Comparison of ENCODE assay signal across 2 cellular contexts in the genomic region with DNA sequence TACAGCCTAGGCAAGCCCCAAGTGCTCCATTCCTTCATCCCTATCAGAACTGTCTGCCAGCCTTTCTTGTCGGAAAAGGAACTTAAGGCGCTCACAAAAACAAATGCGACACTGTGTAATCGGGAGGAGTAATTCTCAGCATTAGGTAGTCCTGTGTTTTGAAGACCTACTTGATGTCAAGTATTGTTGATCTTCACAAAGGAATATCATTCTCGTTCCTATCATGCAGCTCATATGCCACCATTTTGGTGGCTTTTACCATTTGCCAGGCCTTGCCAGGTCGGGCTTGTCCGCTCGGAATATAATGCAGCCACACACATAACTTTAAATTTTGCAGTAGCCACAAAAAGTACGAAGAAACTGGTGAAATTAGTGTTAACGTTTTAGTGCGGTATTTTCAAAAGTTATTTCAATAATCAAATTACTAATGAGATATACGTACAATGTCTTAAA.
TF ChIP-seq lines count a peak whose summit lies in the region.

No MANE protein-coding gene starts in this region.

TF ChIP-seq in H1, 55 proteins besides CTCF, POLR2A, EP300 and RAD21:
- no peak for TF ChIP-seq CBX5 (IDR thresholded peaks at IDR 0.05; ENCODE audit: low read depth, low read length)
- no peak for TF ChIP-seq FOSL1 (IDR thresholded peaks at IDR 0.05; ENCODE audit: insufficient read depth, low read depth, low read length)
- no peak for TF ChIP-seq RXRA (IDR thresholded peaks at IDR 0.05; ENCODE audit: insufficient read depth, low read depth, low read length)
- no peak for TF ChIP-seq GTF2F1 (IDR thresholded peaks at IDR 0.05; ENCODE audit: borderline replicate concordance, low read depth, low read length)
- no peak for TF ChIP-seq KDM1A (IDR thresholded peaks at IDR 0.05; ENCODE audit: borderline replicate concordance, low read length)
- TF ChIP-seq YY1 (IDR thresholded peaks at IDR 0.05; ENCODE audit: low read depth, low read length), result 0 out of 2 replicates have a peak, but pooled peaks have one; percentile 42
- TF ChIP-seq USF2 (IDR thresholded peaks at IDR 0.05; ENCODE audit: low read length), result no peak
- no peak for TF ChIP-seq MAFK (IDR thresholded peaks at IDR 0.05; ENCODE audit: low read depth, low read length)

TF ChIP-seq in neural cell, 6 proteins besides CTCF, POLR2A, EP300 and RAD21:
- no peak for TF ChIP-seq MXI1 (conservative IDR thresholded peaks at IDR 0.05; ENCODE audit: poor library complexity, severe bottlenecking)
- no peak for TF ChIP-seq POLR2AphosphoS5 (IDR thresholded peaks at IDR 0.05)
- no peak for TF ChIP-seq SMC3 (conservative IDR thresholded peaks at IDR 0.05; ENCODE audit: poor library complexity)
- no peak for TF ChIP-seq TAF1 (IDR thresholded peaks at IDR 0.05; ENCODE audit: low read depth)
- TF ChIP-seq EZH2 (IDR thresholded peaks at IDR 0.05; ENCODE audit: borderline replicate concordance, insufficient read depth, low read length, poor library complexity, severe bottlenecking), result no peak
- TF ChIP-seq, protein P1, sequence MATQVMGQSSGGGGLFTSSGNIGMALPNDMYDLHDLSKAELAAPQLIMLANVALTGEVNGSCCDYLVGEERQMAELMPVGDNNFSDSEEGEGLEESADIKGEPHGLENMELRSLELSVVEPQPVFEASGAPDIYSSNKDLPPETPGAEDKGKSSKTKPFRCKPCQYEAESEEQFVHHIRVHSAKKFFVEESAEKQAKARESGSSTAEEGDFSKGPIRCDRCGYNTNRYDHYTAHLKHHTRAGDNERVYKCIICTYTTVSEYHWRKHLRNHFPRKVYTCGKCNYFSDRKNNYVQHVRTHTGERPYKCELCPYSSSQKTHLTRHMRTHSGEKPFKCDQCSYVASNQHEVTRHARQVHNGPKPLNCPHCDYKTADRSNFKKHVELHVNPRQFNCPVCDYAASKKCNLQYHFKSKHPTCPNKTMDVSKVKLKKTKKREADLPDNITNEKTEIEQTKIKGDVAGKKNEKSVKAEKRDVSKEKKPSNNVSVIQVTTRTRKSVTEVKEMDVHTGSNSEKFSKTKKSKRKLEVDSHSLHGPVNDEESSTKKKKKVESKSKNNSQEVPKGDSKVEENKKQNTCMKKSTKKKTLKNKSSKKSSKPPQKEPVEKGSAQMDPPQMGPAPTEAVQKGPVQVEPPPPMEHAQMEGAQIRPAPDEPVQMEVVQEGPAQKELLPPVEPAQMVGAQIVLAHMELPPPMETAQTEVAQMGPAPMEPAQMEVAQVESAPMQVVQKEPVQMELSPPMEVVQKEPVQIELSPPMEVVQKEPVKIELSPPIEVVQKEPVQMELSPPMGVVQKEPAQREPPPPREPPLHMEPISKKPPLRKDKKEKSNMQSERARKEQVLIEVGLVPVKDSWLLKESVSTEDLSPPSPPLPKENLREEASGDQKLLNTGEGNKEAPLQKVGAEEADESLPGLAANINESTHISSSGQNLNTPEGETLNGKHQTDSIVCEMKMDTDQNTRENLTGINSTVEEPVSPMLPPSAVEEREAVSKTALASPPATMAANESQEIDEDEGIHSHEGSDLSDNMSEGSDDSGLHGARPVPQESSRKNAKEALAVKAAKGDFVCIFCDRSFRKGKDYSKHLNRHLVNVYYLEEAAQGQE (IDR thresholded peaks at IDR 0.05; ENCODE audit: borderline replicate concordance), result no peak
